In genomic region chr5:111225926-111226325, GRCh38 we compare ENCODE assay signal across 16 cellular contexts. TPM values are rescaled to one million over a fixed set of nuclear protein-coding genes. Genes with fewer than 3 reads are reported as not detected.
DNase-seq lines count a peak whose midpoint lies in the region; ATAC-seq and TF ChIP-seq lines count a peak whose summit lies in the region.
"Had no signal": no experiment of that assay in that cellular context is flagged by ENCODE, and none has a peak within 500 bp of the region (broad histone marks: within the 10 kb centered on the region; RNA-seq: fewer than 3 reads in every experiment).

No MANE protein-coding gene starts in this region.

- POLR2A ChIA-PET in activated CD8-positive, alpha-beta T cell treated with anti-CD3 and anti-CD28 coated beads for 36 hours (lab: Charles Lee) = interaction anchor here (0.7 to 11.6 kb wide), 8 partner anchors 11 to 287 kb away, joined by 3 to 176 read pairs (median 4); partner anchors contain the start of gene STARD4

- DNase-seq in activated CD4-positive, CD25-positive, alpha-beta regulatory T cell treated with anti-CD3 and anti-CD28 coated beads, Interleukin-2, amount 50 U/mL, for 72 hours = no peak
- peak; percentile 43 for DNase-seq in activated CD8-positive, alpha-beta T cell treated with anti-CD3 and anti-CD28 coated beads for 36 hours
- DNase-seq in neural crest cell (ENCODE audit: low read depth, low spot score) = no peak
- no peak for DNase-seq in superior temporal gyrus (ENCODE audit: extremely low spot score)
- DNase-seq in HCEC 1CT = no peak
- DNase-seq: 8988T; amniotic stem cell; effector CD4-positive, alpha-beta T cell; EL; head of caudate nucleus; mammary epithelial cell; NCI-H2029 treated with DMSO at 0.1 percent for 48 hours; transverse colon had no signal

- intact Hi-C loops in activated CD8-positive, alpha-beta T cell treated with anti-CD3 and anti-CD28 coated beads for 36 hours (cut with micrococcal nuclease) = loop anchor here (5.0 kb wide), 2 partner anchors 51 to 64 kb away; no protein-coding TSS in a partner anchor

- no peak for TF ChIP-seq CTCF in activated CD8-positive, alpha-beta T cell treated with anti-CD3 and anti-CD28 coated beads for 36 hours (IDR thresholded peaks at IDR 0.05)
- TF ChIP-seq CTCF in neural crest cell (conservative IDR thresholded peaks at IDR 0.05) = no peak

- H3K27ac Mint-ChIP-seq in activated CD8-positive, alpha-beta T cell treated with anti-CD3 and anti-CD28 coated beads for 36 hours = peak overlapping the region; percentile 97
- no peak overlapping the region for H3K27ac Mint-ChIP-seq in neural crest cell (ENCODE audit: unreplicated experiment)

- peaks cover 44% of the 10 kb centered on the region for H3K4me1 Mint-ChIP-seq in activated CD8-positive, alpha-beta T cell treated with anti-CD3 and anti-CD28 coated beads for 36 hours (ENCODE audit: low read depth)
- H3K4me1 Mint-ChIP-seq in neural crest cell = peaks cover 12% of the 10 kb centered on the region

- H3K9me3 Mint-ChIP-seq in activated CD8-positive, alpha-beta T cell treated with anti-CD3 and anti-CD28 coated beads for 36 hours = no peaks in the 10 kb centered on the region
- H3K9me3 Mint-ChIP-seq in neural crest cell = no peaks in the 10 kb centered on the region

- no peaks in the 10 kb centered on the region for H3K27me3 Mint-ChIP-seq in activated CD8-positive, alpha-beta T cell treated with anti-CD3 and anti-CD28 coated beads for 36 hours
- H3K27me3 Mint-ChIP-seq in neural crest cell (ENCODE audit: low read depth) = peaks cover 30% of the 10 kb centered on the region

- ATAC-seq in activated CD4-positive, CD25-positive, alpha-beta regulatory T cell treated with anti-CD3 and anti-CD28 coated beads, Interleukin-2, amount 50 U/mL, for 24 hours = peak; percentile 33 to 42
- peak; percentile 29 for ATAC-seq in GM21825 (IDR thresholded peaks at IDR 0.05; ENCODE audit: unreplicated experiment)
- ATAC-seq in activated CD8-positive, alpha-beta T cell treated with anti-CD3 and anti-CD28 coated beads for 36 hours = peak; percentile 7
- ATAC-seq in HG03280 (IDR thresholded peaks at IDR 0.05; ENCODE audit: unreplicated experiment) = no peak

- peaks cover 31% of the 10 kb centered on the region for H3K36me3 Mint-ChIP-seq in activated CD8-positive, alpha-beta T cell treated with anti-CD3 and anti-CD28 coated beads for 36 hours (ENCODE audit: low read depth)
- no peaks in the 10 kb centered on the region for H3K36me3 Mint-ChIP-seq in neural crest cell (ENCODE audit: low read depth)

- peak overlapping the region; percentile 96 for H3K4me3 Mint-ChIP-seq in activated CD8-positive, alpha-beta T cell treated with anti-CD3 and anti-CD28 coated beads for 36 hours
- H3K4me3 Mint-ChIP-seq in neural crest cell = peak overlapping the region; percentile 92

- CTCF ChIA-PET in activated CD8-positive, alpha-beta T cell treated with anti-CD3 and anti-CD28 coated beads for 36 hours (lab: Charles Lee) = interaction anchor here (0.9 to 2.8 kb wide), 7 partner anchors 10 to 74 kb away, joined by 3 to 13 read pairs (median 4); no protein-coding TSS in a partner anchor

RNA-seq across cellular contexts. Expression of gene CAMK4, which starts 1.7 kb away (rescaled TPM):
- total RNA-seq in activated CD8-positive, alpha-beta T cell treated with anti-CD3 and anti-CD28 coated beads for 36 hours = 10 to 100 TPM; 79.7 to 80.7 TPM
- total RNA-seq in neural crest cell = 9.4 and 10.0 TPM in 2 replicates
